ENCODE assay signal across 8 cellular contexts in genomic region chr1:39214998-39215873, GRCh38.
DNase-seq lines count a peak whose midpoint lies in the region; ATAC-seq and TF ChIP-seq lines count a peak whose summit lies in the region.

No MANE protein-coding gene starts in this region.

- H3K27ac ChIP-seq in layer of hippocampus (ENCODE audit: low read depth, low read length), result peak overlapping the region; percentile 86
- peak overlapping the region; percentile 59 to 72 for H3K27ac ChIP-seq in tibial artery

- H2AFZ ChIP-seq in Loucy (ENCODE audit: low read length), result no peak overlapping the region

- intact Hi-C loops in tibial artery (cut with DNase I; ENCODE audit: low total_unique reads), result loop anchor here (5.0 kb wide), 1 partner anchor 42 kb away; no protein-coding TSS in a partner anchor

- peak; percentile 64 for DNase-seq in EH (ENCODE audit: low read depth)
- DNase-seq in activated naive CD4-positive, alpha-beta T cell treated with Interleukin-2 at 50 U/mL for 16 hours, result peak; percentile 35
- DNase-seq in tibial artery, result no peak
- DNase-seq in NCI-H345 (lab: John Stamatoyannopoulos, UW), result no peak
- no peak for DNase-seq in HAP-1 (ENCODE audit: low spot score in 2 of 2)

- H3K4me3 ChIP-seq in Loucy (ENCODE audit: low read length, poor library complexity, severe bottlenecking) (peak overlapping the region; percentile 76), tibial artery (peak overlapping the region; percentile 7 to 15), HAP-1 (no peak overlapping the region)

- H3K9me2 ChIP-seq in Loucy (replicated peaks; ENCODE audit: low read depth, low read length), result no peaks in the 10 kb centered on the region

- peak overlapping the region; percentile 92 for H3K4me2 ChIP-seq in Loucy (ENCODE audit: low read depth, low read length, poor library complexity, severe bottlenecking)

- peaks cover 20% of the 10 kb centered on the region; the same call in 1 of the 2 replicates for H3F3A ChIP-seq in Loucy (ENCODE audit: low read depth)

- ATAC-seq in GM21515 (IDR thresholded peaks at IDR 0.05; ENCODE audit: unreplicated experiment), result peak; percentile 54

- H3K9me3 ChIP-seq in Loucy (ENCODE audit: insufficient read depth, low read depth, low read length), result no peaks in the 10 kb centered on the region; the same call in 1 of the 2 replicates
- no peaks in the 10 kb centered on the region for H3K9me3 ChIP-seq in tibial artery
- no peaks in the 10 kb centered on the region for H3K9me3 ChIP-seq in HAP-1

- peaks cover 65% of the 10 kb centered on the region for H3K4me1 ChIP-seq in Loucy (ENCODE audit: insufficient read depth, low read length, poor library complexity, severe bottlenecking)
- peaks cover 0 to 95% (median 53%) of the 10 kb centered on the region in 4 donors for H3K4me1 ChIP-seq in tibial artery
- H3K4me1 ChIP-seq in HAP-1, result peaks cover 9% of the 10 kb centered on the region

- H3K9ac ChIP-seq in Loucy (ENCODE audit: low read depth, low read length, poor library complexity, severe bottlenecking), result peak overlapping the region; percentile 81

- TF ChIP-seq CTCF in Loucy (conservative IDR thresholded peaks at IDR 0.05; ENCODE audit: low read length) (no peak), tibial artery (IDR thresholded peaks at IDR 0.05) (no peak)

- H3K36me3 ChIP-seq in Loucy (ENCODE audit: insufficient read depth, low read length), result no peaks in the 10 kb centered on the region
- H3K36me3 ChIP-seq in tibial artery, result no peaks in the 10 kb centered on the region
- H3K36me3 ChIP-seq in HAP-1 (replicated peaks), result no peaks in the 10 kb centered on the region

- H3K79me2 ChIP-seq in Loucy (ENCODE audit: insufficient read depth, low read length), result peaks cover 93% of the 10 kb centered on the region

- H4K20me1 ChIP-seq in Loucy (ENCODE audit: insufficient read depth, low read length, poor library complexity, severe bottlenecking), result peaks cover 42% of the 10 kb centered on the region

- H3K27me3 ChIP-seq in Loucy (ENCODE audit: insufficient read depth, low read length, poor library complexity, severe bottlenecking), result no peaks in the 10 kb centered on the region
- no peaks in the 10 kb centered on the region for H3K27me3 ChIP-seq in layer of hippocampus (ENCODE audit: control insufficient read depth, insufficient read depth, low read length)
- H3K27me3 ChIP-seq in tibial artery, result no peaks in the 10 kb centered on the region
- no peaks in the 10 kb centered on the region for H3K27me3 ChIP-seq in HAP-1 (ENCODE audit: low read depth)

- in situ Hi-C loops in HAP-1 (cut with MboI; ENCODE audit: low sequenced_read_pairs), result no loop called here

Comparison
In these comparisons a context has a peak if more than half of its experiments do, and no peak if none do; other contexts are left out.
1. DNase-seq: peak in EH (single experiment) and activated naive CD4-positive, alpha-beta T cell treated with Interleukin-2 at 50 U/mL for 16 hours (single experiment); none in tibial artery (0 of 2), NCI-H345 (single experiment) and HAP-1 (0 of 2).